In the genomic region with DNA sequence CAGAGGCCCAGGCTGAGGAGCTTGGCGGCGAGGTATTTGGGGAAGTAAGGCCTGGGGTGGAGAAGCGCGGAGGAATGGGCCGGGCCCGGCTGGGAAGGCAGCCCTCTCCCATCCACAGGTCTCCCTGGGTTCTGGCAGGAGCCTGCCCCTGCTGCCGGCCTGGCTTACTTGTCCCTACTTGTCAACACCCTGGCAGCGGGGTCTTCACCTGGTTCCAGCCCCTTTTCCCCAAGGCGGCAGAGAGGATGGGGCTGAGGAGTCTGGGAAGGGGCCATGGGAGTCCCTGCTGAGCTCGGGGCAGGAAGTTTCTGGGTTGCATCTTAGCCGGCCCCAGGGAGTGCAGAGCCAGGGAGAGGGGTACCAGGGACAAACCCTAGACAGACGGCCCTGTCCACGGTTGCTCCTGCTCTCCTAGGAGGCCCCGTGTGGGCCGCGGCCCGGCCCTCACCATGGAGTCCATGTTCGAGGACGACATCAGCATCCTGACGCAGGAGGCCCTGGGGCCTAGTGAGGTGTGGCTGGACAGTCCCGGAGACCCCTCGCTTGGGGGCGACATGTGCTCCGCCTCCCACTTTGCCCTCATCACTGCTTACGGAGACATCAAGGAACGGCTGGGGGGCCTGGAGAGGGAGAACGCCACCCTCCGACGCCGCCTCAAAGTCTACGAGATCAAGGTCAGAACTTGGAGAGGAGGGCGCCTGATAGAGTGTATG, we compare ENCODE assay signal across 9 cellular contexts. TPM values are rescaled to one million over a fixed set of nuclear protein-coding genes. Genes with fewer than 3 reads are reported as not detected.
DNase-seq lines count a peak whose midpoint lies in the region; ATAC-seq and TF ChIP-seq lines count a peak whose summit lies in the region.
"Had no signal": no experiment of that assay in that cellular context is flagged by ENCODE, and none has a peak within 500 bp of the region (broad histone marks: within the 10 kb centered on the region; RNA-seq: fewer than 3 reads in every experiment).

No MANE protein-coding gene starts in this region.

- H3K27ac ChIP-seq in mesenchymal stem cell (ENCODE audit: low read length, poor library complexity, severe bottlenecking) (no peak overlapping the region), upper lobe of left lung (peak overlapping the region; percentile 81 to 95 (median 93))

- peak overlapping the region in 4 of 5 experiments; percentile 28 to 96 (median 78) for H3K27ac Mint-ChIP-seq in brain

- H2AFZ ChIP-seq in mesenchymal stem cell (ENCODE audit: low read depth, low read length): no peak overlapping the region

- peaks cover 4% of the 10 kb centered on the region for H3K79me1 ChIP-seq in mesenchymal stem cell (replicated peaks; ENCODE audit: low read length, poor library complexity, severe bottlenecking)

- H3K9me3 ChIP-seq in mesenchymal stem cell (ENCODE audit: control insufficient read depth, low read length) (no peaks in the 10 kb centered on the region), upper lobe of left lung (no peaks in the 10 kb centered on the region)

- no peak overlapping the region for H2BK120ac ChIP-seq in mesenchymal stem cell (ENCODE audit: low read depth, low read length)

- TF ChIP-seq CTCF in brain (conservative IDR thresholded peaks at IDR 0.05): no peak
- TF ChIP-seq CTCF in upper lobe of left lung (IDR thresholded peaks at IDR 0.05): no peak

- peak overlapping the region; percentile 41 to 42 for H2BK12ac ChIP-seq in mesenchymal stem cell (ENCODE audit: low read length in 2 of 2)

- H3K4me3 ChIP-seq in mesenchymal stem cell (ENCODE audit: insufficient read depth in 1 of 2, low read depth in 1 of 2, low read length in 2 of 2): peak overlapping the region; percentile 79 to 86
- H3K4me3 ChIP-seq in upper lobe of left lung: peak overlapping the region; percentile 52 to 99 (median 94)

- no peaks in the 10 kb centered on the region for H3K9me3 Mint-ChIP-seq in brain

- H3K4me1 Mint-ChIP-seq in brain: peaks cover 46% of the 10 kb centered on the region

- intact Hi-C loops in Right ventricle myocardium inferior (cut with DNase I) (loop anchor here (10.0 kb wide), 1 partner anchor 199 kb away; a partner anchor contains a TSS), left ventricle myocardium superior (cut with micrococcal nuclease) (no loop called here)

- H3K27me3 ChIP-seq in mesenchymal stem cell (ENCODE audit: control insufficient read depth in 1 of 2, insufficient read depth in 1 of 2, low read length in 2 of 2): no peaks in the 10 kb centered on the region
- H3K27me3 ChIP-seq in upper lobe of left lung: no peaks in the 10 kb centered on the region

- peak overlapping the region; percentile 32 to 93 for H3K4ac ChIP-seq in mesenchymal stem cell (ENCODE audit: low read depth in 1 of 2, low read length in 2 of 2)

- H4K91ac ChIP-seq in mesenchymal stem cell (ENCODE audit: low read length): peak overlapping the region; percentile 34

- H2BK15ac ChIP-seq in mesenchymal stem cell (ENCODE audit: low read depth, poor library complexity, severe bottlenecking): no peak overlapping the region

- no peak for ATAC-seq in Right ventricle myocardium inferior
- no peak for ATAC-seq in left ventricle myocardium superior
- peak in 1 of 2 donors; percentile 1 for ATAC-seq in upper lobe of left lung (ENCODE audit: low FRiP score in 2 of 2)

- H3K36me3 Mint-ChIP-seq in brain: peaks cover 9% of the 10 kb centered on the region

- DNase-seq in Right ventricle myocardium inferior (ENCODE audit: missing footprints) (peak; percentile 69), left ventricle myocardium superior (no peak), mesenchymal stem cell (no peak), upper lobe of left lung (peak in 1 of 2 donors; percentile 80), pons (ENCODE audit: low spot score) (no peak), EL (no peak), COR-L47 (lab: John Stamatoyannopoulos, UW) (no peak)

- H3K36me3 ChIP-seq in mesenchymal stem cell (ENCODE audit: control insufficient read depth in 1 of 2, insufficient read depth in 2 of 2, low read depth in 1 of 2, low read length in 2 of 2): peaks cover 37 to 40% of the 10 kb centered on the region in 2 experiments
- H3K36me3 ChIP-seq in upper lobe of left lung: peaks cover 0 to 23% (median 8%) of the 10 kb centered on the region in 4 donors

- peaks cover 25% of the 10 kb centered on the region for H3K4me1 ChIP-seq in mesenchymal stem cell (ENCODE audit: control insufficient read depth, insufficient read depth, low read depth, low read length)
- H3K4me1 ChIP-seq in upper lobe of left lung: peaks cover 23 to 46% (median 28%) of the 10 kb centered on the region in 4 donors

- H2AK5ac ChIP-seq in mesenchymal stem cell (ENCODE audit: low read length, severe bottlenecking): no peak overlapping the region

- peak overlapping the region in 1 of 2 experiments; percentile 98 for H3K18ac ChIP-seq in mesenchymal stem cell (ENCODE audit: low read depth in 1 of 2, low read length in 2 of 2)

- H3K23ac ChIP-seq in mesenchymal stem cell (ENCODE audit: low read length in 2 of 2): no peak overlapping the region

- peaks cover 3% of the 10 kb centered on the region for H3K27me3 Mint-ChIP-seq in brain

- no peak for TF ChIP-seq EP300 in upper lobe of left lung (IDR thresholded peaks at IDR 0.05)

- peak overlapping the region; percentile 89 to 94 (median 90) for H3K4me3 Mint-ChIP-seq in brain

- TF ChIP-seq POLR2A in upper lobe of left lung (IDR thresholded peaks at IDR 0.05): no peak

- peak overlapping the region; percentile 89 for H3K9ac ChIP-seq in mesenchymal stem cell (ENCODE audit: low read length)

- 57% methylated on average over 31 of the region's 32 CpGs for WGBS in mesenchymal stem cell
- 51 to 72% methylated on average over 13 to 25 of the region's 32 CpGs for WGBS in upper lobe of left lung, 2 donors

- no peak overlapping the region for H2BK5ac ChIP-seq in mesenchymal stem cell (ENCODE audit: low read depth, low read length, poor library complexity, severe bottlenecking)

- H3K4me2 ChIP-seq in mesenchymal stem cell (ENCODE audit: low read length, poor library complexity, severe bottlenecking): peak overlapping the region; percentile 85

- no peak overlapping the region for H3K14ac ChIP-seq in mesenchymal stem cell (ENCODE audit: low read length in 2 of 2)

- peak overlapping the region; percentile 93 for H4K8ac ChIP-seq in mesenchymal stem cell (ENCODE audit: low read length)

RNA-seq across cellular contexts. Expression of a gene that starts 1.9 kb away (rescaled TPM):
- total RNA-seq in Right ventricle myocardium inferior (14.2 TPM), left ventricle myocardium superior (15.9 TPM), upper lobe of left lung (10 to 100 TPM in 4 of 6 donors, 1 to 10 TPM in 2; 6.4 to 28.3 (median 12.8) TPM)
- 10.2 TPM for polyA plus RNA-seq in brain (ENCODE audit: insufficient read depth, low read depth, low replicate concordance)
- polyA plus RNA-seq in mesenchymal stem cell (2013, experiment 1 of 2): 11.9 TPM
- polyA plus RNA-seq in mesenchymal stem cell (2013, experiment 2 of 2): 11.7 TPM

RNA-seq across cellular contexts. Expression of a gene that starts 37.2 kb away (rescaled TPM):
- total RNA-seq in Right ventricle myocardium inferior (0.27 TPM), left ventricle myocardium superior (0.40 TPM), upper lobe of left lung (1 to 10 TPM; 2.0 to 5.2 (median 3.4) TPM)
- polyA plus RNA-seq in brain (ENCODE audit: insufficient read depth, low read depth, low replicate concordance): not detected
- polyA plus RNA-seq in mesenchymal stem cell (2013, experiment 1 of 2): not detected
- not detected for polyA plus RNA-seq in mesenchymal stem cell (2013, experiment 2 of 2)
- total RNA-seq: lung microvascular endothelial cell had no signal

RNA-seq across cellular contexts. Expression of a gene that starts 46.1 kb away (rescaled TPM):
- total RNA-seq in Right ventricle myocardium inferior (166 TPM), left ventricle myocardium superior (169 TPM), upper lobe of left lung (100 to 1,000 TPM; 162 to 223 (median 175) TPM)
- polyA plus RNA-seq in brain (ENCODE audit: insufficient read depth, low read depth, low replicate concordance): 184 TPM
- 228 TPM for polyA plus RNA-seq in mesenchymal stem cell (2013, experiment 1 of 2)
- 191 TPM for polyA plus RNA-seq in mesenchymal stem cell (2013, experiment 2 of 2)
